In genomic region chr3:152026033-152026556, GRCh38 we compare ENCODE assay signal across 9 cellular contexts.
A peak's percentile ranks its signal among the peaks of the same experiment; 100 is the strongest.
DNase-seq lines count a peak whose midpoint lies in the region; TF ChIP-seq lines count a peak whose summit lies in the region.
"Had no signal": no experiment of that assay in that cellular context is flagged by ENCODE, and none has a peak within 500 bp of the region (broad histone marks: within the 10 kb centered on the region; RNA-seq: fewer than 3 reads in every experiment).

No MANE protein-coding gene starts in this region.

- H3K4me1 ChIP-seq in iPS-20b (ENCODE audit: insufficient read depth, low read length) = peaks cover 11% of the 10 kb centered on the region; the same call in 1 of the 2 replicates

- H3K4me3 ChIP-seq in AG10803 (ENCODE audit: low read length) (no peak overlapping the region), iPS-20b (ENCODE audit: low read length) (no peak overlapping the region)

- in situ Hi-C loops in KBM-7 (cut with MboI; ENCODE audit: low pct_unique_long_range_greater_than_20kb, low sequenced_read_pairs) = no loop called here

- H3K27me3 ChIP-seq in iPS-20b (ENCODE audit: insufficient read depth, low read length) = no peaks in the 10 kb centered on the region

- peak; percentile 53 for TF ChIP-seq CTCF in AG10803 (conservative IDR thresholded peaks at IDR 0.05; ENCODE audit: low read length)

- H3K36me3 ChIP-seq in iPS-20b (ENCODE audit: insufficient read depth, low read depth, low read length) = no peaks in the 10 kb centered on the region

- H3K27ac ChIP-seq in iPS-20b (ENCODE audit: low read length) = peak overlapping the region; percentile 5

- no peak overlapping the region for H3K9ac ChIP-seq in iPS-20b (ENCODE audit: low read depth, low read length)

- DNase-seq in AG10803 (ENCODE audit: low read depth) (peak; percentile 77), KBM-7 (peak; percentile 57), SW480 (ENCODE audit: low spot score) (peak; percentile 18), NCI-H82 treated with DMSO at 0.1 percent for 48 hours (lab: John Stamatoyannopoulos, UW; ENCODE audit: unreplicated experiment) (no peak), RPMI8226 (no peak)
- DNase-seq in activated CD4-positive, alpha-beta T cell treated with anti-CD3 and anti-CD28 coated beads for 4 hours = no peak
- no peak for DNase-seq in stimulated activated CD4-positive, alpha-beta T cell treated with anti-CD3 and anti-CD28 coated beads, Interleukin-2, amount 100 ng/mL, for 48 hours
- DNase-seq: retina had no signal

- no peaks in the 10 kb centered on the region for H3K9me3 ChIP-seq in iPS-20b (ENCODE audit: insufficient read depth, low read depth, low read length)

Comparison
In these comparisons a context has a peak if more than half of its experiments do, and no peak if none do; other contexts are left out.
1. DNase-seq: peak in AG10803 (single experiment), KBM-7 (single experiment) and SW480 (single experiment); none in NCI-H82 treated with DMSO at 0.1 percent for 48 hours (single experiment), activated CD4-positive, alpha-beta T cell treated with anti-CD3 and anti-CD28 coated beads for 4 hours (0 of 2), stimulated activated CD4-positive, alpha-beta T cell treated with anti-CD3 and anti-CD28 coated beads, Interleukin-2, amount 100 ng/mL, for 48 hours (0 of 2) and RPMI8226 (single experiment).